ENCODE assay signal across 1 cellular context in the genomic region with DNA sequence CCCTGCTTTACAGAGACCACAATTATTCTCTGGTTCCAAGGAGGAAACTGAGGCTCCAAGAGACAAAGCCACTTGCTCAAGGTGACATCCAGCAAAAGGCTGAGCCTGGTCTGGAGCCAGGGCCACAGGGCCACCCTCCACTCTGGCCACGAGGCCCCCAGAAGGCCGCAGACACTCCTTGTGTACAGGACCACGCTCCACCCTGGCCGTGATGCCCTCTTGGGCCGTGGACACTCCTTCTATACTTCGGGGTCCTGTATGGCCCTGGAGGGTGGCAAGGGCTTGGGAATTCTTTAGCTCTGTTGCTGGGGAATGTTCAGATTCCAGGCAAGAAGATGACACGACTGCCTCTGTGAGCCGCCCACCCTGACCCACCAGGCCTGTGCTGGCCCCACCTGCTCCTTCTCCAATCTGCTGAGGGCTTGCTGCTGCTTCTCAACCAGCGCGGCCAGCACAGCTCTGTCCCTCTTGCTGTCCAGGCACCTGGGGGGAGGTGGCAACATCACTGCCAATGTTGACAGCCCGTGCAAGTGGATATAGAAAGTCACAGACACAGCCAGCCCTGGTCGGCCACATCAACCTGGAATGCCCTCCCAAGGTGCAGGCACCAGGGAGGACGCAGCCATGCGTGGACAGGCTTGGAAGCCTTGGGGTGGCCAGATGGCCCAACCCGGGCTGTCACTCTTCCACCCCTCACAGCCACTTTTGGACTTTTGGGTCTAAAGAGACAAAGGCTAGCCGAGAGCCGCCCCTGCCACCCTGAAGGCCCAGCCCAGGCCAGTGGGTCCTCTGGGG.
TF ChIP-seq lines count a peak whose summit lies in the region.

No MANE protein-coding gene starts in this region.

TF ChIP-seq in IMR-90, 13 proteins besides CTCF, POLR2A, EP300 and RAD21:
- TF ChIP-seq MAZ (IDR thresholded peaks at IDR 0.05; ENCODE audit: borderline replicate concordance, low read depth, low read length) (no peak), BHLHE40 (IDR thresholded peaks at IDR 0.05; ENCODE audit: low read depth, low read length) (no peak), MAFK (IDR thresholded peaks at IDR 0.05; ENCODE audit: low read depth, low read length) (no peak), CHD1 (IDR thresholded peaks at IDR 0.05; ENCODE audit: low read depth, low read length) (no peak), FOS (IDR thresholded peaks at IDR 0.05; ENCODE audit: low read depth, low read length) (no peak), SMC3 (IDR thresholded peaks at IDR 0.05; ENCODE audit: low read depth, low read length) (no peak), MXI1 (IDR thresholded peaks at IDR 0.05; ENCODE audit: borderline replicate concordance, low read depth, low read length) (no peak), NFE2L2 (IDR thresholded peaks at IDR 0.05; ENCODE audit: low read depth, low read length) (no peak), CEBPB (IDR thresholded peaks at IDR 0.05; ENCODE audit: low read depth, low read length) (no peak), RCOR1 (IDR thresholded peaks at IDR 0.05; ENCODE audit: insufficient replicate concordance, low read length) (no peak), RFX5 (IDR thresholded peaks at IDR 0.05; ENCODE audit: low read depth, low read length) (no peak)
- TF ChIP-seq, protein P1, sequence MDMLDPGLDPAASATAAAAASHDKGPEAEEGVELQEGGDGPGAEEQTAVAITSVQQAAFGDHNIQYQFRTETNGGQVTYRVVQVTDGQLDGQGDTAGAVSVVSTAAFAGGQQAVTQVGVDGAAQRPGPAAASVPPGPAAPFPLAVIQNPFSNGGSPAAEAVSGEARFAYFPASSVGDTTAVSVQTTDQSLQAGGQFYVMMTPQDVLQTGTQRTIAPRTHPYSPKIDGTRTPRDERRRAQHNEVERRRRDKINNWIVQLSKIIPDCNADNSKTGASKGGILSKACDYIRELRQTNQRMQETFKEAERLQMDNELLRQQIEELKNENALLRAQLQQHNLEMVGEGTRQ (IDR thresholded peaks at IDR 0.05; ENCODE audit: low read depth, low read length) = no peak
- TF ChIP-seq, protein P2, sequence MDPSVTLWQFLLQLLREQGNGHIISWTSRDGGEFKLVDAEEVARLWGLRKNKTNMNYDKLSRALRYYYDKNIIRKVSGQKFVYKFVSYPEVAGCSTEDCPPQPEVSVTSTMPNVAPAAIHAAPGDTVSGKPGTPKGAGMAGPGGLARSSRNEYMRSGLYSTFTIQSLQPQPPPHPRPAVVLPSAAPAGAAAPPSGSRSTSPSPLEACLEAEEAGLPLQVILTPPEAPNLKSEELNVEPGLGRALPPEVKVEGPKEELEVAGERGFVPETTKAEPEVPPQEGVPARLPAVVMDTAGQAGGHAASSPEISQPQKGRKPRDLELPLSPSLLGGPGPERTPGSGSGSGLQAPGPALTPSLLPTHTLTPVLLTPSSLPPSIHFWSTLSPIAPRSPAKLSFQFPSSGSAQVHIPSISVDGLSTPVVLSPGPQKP (IDR thresholded peaks at IDR 0.05; ENCODE audit: borderline replicate concordance, low read depth, low read length) = no peak
